In genomic region chr4:184898793-184899192, GRCh38 we compare ENCODE assay signal across 19 cellular contexts.
A peak's percentile ranks its signal among the peaks of the same experiment; 100 is the strongest.
DNase-seq lines count a peak whose midpoint lies in the region; TF ChIP-seq lines count a peak whose summit lies in the region.
"Had no signal": no experiment of that assay in that cellular context is flagged by ENCODE, and none has a peak within 500 bp of the region (broad histone marks: within the 10 kb centered on the region; RNA-seq: fewer than 3 reads in every experiment).

No MANE protein-coding gene starts in this region.

- CTCF ChIA-PET in Caco-2 (lab: Charles Lee): no interaction called here

- peak overlapping the region in 6 of 7 donors; percentile 19 to 97 (median 51) for H3K27ac Mint-ChIP-seq in CD14-positive monocyte
- H3K27ac Mint-ChIP-seq in Caco-2 (ENCODE audit: unreplicated experiment): no peak overlapping the region
- H3K27ac Mint-ChIP-seq: B cell; CD4-positive, alpha-beta T cell; IgD-negative memory B cell had no signal

- H3K4me2 ChIP-seq in BLaER1: peak overlapping the region; percentile 78
- H3K4me2 ChIP-seq: KMS-11 had no signal

- BruUV-seq in Caco-2 (replicated peaks; lab: Mats Ljungman, UMichigan): no TSS peak

- H3K36me3 ChIP-seq in BLaER1 (no peaks in the 10 kb centered on the region), adipocyte (ENCODE audit: control insufficient read depth, insufficient read depth, low read length, severe bottlenecking) (no peaks in the 10 kb centered on the region), prostate gland (no peaks in the 10 kb centered on the region), Caco-2 (ENCODE audit: control insufficient read depth, insufficient read depth, low read length) (no peaks in the 10 kb centered on the region)

- H3K4me1 Mint-ChIP-seq in CD14-positive monocyte: peaks cover 66% of the 10 kb centered on the region
- peaks cover 8% of the 10 kb centered on the region for H3K4me1 Mint-ChIP-seq in Caco-2 (ENCODE audit: low read depth, unreplicated experiment)

- H3K4me1 ChIP-seq in BLaER1 (peaks cover 57% of the 10 kb centered on the region), adipocyte (ENCODE audit: control insufficient read depth, insufficient read depth, low read length) (peaks cover 55% of the 10 kb centered on the region), prostate gland (replicated peaks) (peaks cover 13% of the 10 kb centered on the region), Caco-2 (no peaks in the 10 kb centered on the region; the same call in 1 of the 2 replicates)

- no peak for TF ChIP-seq CTCF in CD14-positive monocyte (IDR thresholded peaks at IDR 0.05)
- no peak for TF ChIP-seq CTCF in prostate gland (IDR thresholded peaks at IDR 0.05)
- no peak for TF ChIP-seq CTCF in Caco-2 (IDR thresholded peaks at IDR 0.05; ENCODE audit: insufficient read depth in 1 of 2, low read depth in 1 of 2, low read length in 1 of 2, severe bottlenecking in 1 of 2, unreplicated experiment in 1 of 2)

- H3K9me3 ChIP-seq in BLaER1: peaks cover 3% of the 10 kb centered on the region; the same call in 1 of the 2 replicates
- H3K9me3 ChIP-seq in adipocyte (ENCODE audit: control insufficient read depth, low read length): no peaks in the 10 kb centered on the region
- no peaks in the 10 kb centered on the region for H3K9me3 ChIP-seq in prostate gland
- no peaks in the 10 kb centered on the region for H3K9me3 ChIP-seq in Caco-2

- DNase-seq in CD14-positive monocyte (ENCODE audit: low spot score) (no peak), adipocyte (ENCODE audit: low read depth) (no peak), prostate gland (ENCODE audit: low spot score) (peak; percentile 48), NK-92 (lab: John Stamatoyannopoulos, UW; ENCODE audit: unreplicated experiment) (no peak), dedifferentiated amniotic fluid mesenchymal stem cell (ENCODE audit: extremely low spot score) (no peak), Caco-2 (no peak)
- DNase-seq: CD4-positive, alpha-beta T cell; DMS53; NCI-H1048; NCI-H1417; NCI-H1694; NCI-H2029 treated with DMSO at 0.1 percent for 48 hours; NCI-H446 treated with DMSO at 0.1 percent for 48 hours; NCI-H526; NCI-H82 had no signal

- no peaks in the 10 kb centered on the region for H4K20me1 ChIP-seq in BLaER1

- H3K9ac ChIP-seq in BLaER1: no peak overlapping the region
- peak overlapping the region; percentile 52 for H3K9ac ChIP-seq in adipocyte (ENCODE audit: low read length)
- H3K9ac ChIP-seq: KMS-11 had no signal

- no peak for TF ChIP-seq POLR2A in prostate gland (IDR thresholded peaks at IDR 0.05)

- no peak overlapping the region for H3K4me3 ChIP-seq in BLaER1
- no peak overlapping the region for H3K4me3 ChIP-seq in adipocyte (ENCODE audit: low read length)
- no peak overlapping the region for H3K4me3 ChIP-seq in prostate gland
- H3K4me3 ChIP-seq in Caco-2 (ENCODE audit: low read depth, low read length): no peak overlapping the region

- POLR2A ChIA-PET in Caco-2 (lab: Charles Lee): no interaction called here

- H3K27ac ChIP-seq in BLaER1 (0 out of 2 replicates have a peak overlapping the region, but pooled peaks have one; percentile 34), prostate gland (peak overlapping the region; percentile 60 to 76)
- H3K27ac ChIP-seq: KMS-11 had no signal

- H3K9me3 Mint-ChIP-seq in CD14-positive monocyte: peaks cover 0 to 6% (median 1%) of the 10 kb centered on the region in 7 donors
- peaks cover 11% of the 10 kb centered on the region for H3K9me3 Mint-ChIP-seq in Caco-2 (ENCODE audit: unreplicated experiment)

- H3K4me3 Mint-ChIP-seq in CD14-positive monocyte (no peak overlapping the region), Caco-2 (ENCODE audit: unreplicated experiment) (no peak overlapping the region)
- H3K4me3 Mint-ChIP-seq: B cell; CD4-positive, alpha-beta T cell had no signal

- H3K27me3 Mint-ChIP-seq in CD14-positive monocyte (ENCODE audit: low read depth in 3 of 3): peaks cover 0 to 2% (median 2%) of the 10 kb centered on the region in 3 donors
- H3K27me3 Mint-ChIP-seq in Caco-2 (ENCODE audit: insufficient read depth, unreplicated experiment): no peaks in the 10 kb centered on the region

- H3K27me3 ChIP-seq in BLaER1: no peaks in the 10 kb centered on the region
- H3K27me3 ChIP-seq in adipocyte (replicated peaks; ENCODE audit: control insufficient read depth, insufficient read depth, low read length): no peaks in the 10 kb centered on the region
- H3K27me3 ChIP-seq in prostate gland (replicated peaks; ENCODE audit: insufficient read depth): no peaks in the 10 kb centered on the region
- H3K27me3 ChIP-seq in Caco-2 (replicated peaks; ENCODE audit: control insufficient read depth, insufficient read depth, low read length): no peaks in the 10 kb centered on the region

- intact Hi-C loops in CD14-positive monocyte (cut with micrococcal nuclease): loop anchor here in 1 of 2 donors (5.0 to 10.0 kb wide), 2 partner anchors 46 to 74 kb away; partner anchors contain the start of gene ACSL1
- intact Hi-C loops in prostate gland (cut with DNase I): no loop called here
- intact Hi-C loops in Caco-2 (cut with micrococcal nuclease; ENCODE audit: unreplicated experiment): no loop called here

- 30% methylated on average over 5 of the region's 5 CpGs for WGBS in prostate gland

- H3K36me3 Mint-ChIP-seq in CD14-positive monocyte (peaks cover 4 to 8% of the 10 kb centered on the region in 2 donors), Caco-2 (ENCODE audit: insufficient read depth, unreplicated experiment) (no peaks in the 10 kb centered on the region)
